In the genomic region with DNA sequence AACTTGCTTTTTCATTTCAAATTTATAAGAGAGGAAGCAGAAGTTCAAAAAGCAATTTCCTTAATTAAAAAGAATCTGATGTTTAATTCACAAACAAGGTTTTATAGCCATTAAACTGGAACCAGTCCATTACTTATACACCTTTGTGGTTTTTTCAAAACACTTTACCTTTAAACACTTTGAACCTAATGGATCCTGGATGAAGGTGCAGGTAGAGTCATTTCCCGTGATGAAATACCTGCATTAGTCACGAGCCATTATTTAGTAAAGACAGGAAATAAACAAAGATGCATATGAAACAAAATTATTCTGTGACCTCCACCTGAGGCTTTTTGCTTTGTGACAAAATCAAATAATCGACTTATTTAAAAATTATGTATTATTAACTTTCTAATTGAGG, we compare ENCODE assay signal across 23 cellular contexts.
A peak's percentile ranks its signal among the peaks of the same experiment; 100 is the strongest.
DNase-seq lines count a peak whose midpoint lies in the region; ATAC-seq, FAIRE-seq and TF ChIP-seq lines count a peak whose summit lies in the region.
"Had no signal": no experiment of that assay in that cellular context is flagged by ENCODE, and none has a peak within 500 bp of the region (broad histone marks: within the 10 kb centered on the region; RNA-seq: fewer than 3 reads in every experiment).

No MANE protein-coding gene starts in this region.

- intact Hi-C loops in prostate gland (cut with DNase I) = no loop called here

- no peak for FAIRE-seq in RCC 7860 (lab: Jason Lieb, UNC)
- FAIRE-seq: G401.6, GM12878 had no signal

- WGBS in prostate gland = 90% methylated on average over 3 of the region's 3 CpGs

- H3K9me3 ChIP-seq in RWPE2 (ENCODE audit: severe bottlenecking) = no peaks in the 10 kb centered on the region
- no peaks in the 10 kb centered on the region for H3K9me3 ChIP-seq in prostate gland

- TF ChIP-seq CTCF in RWPE2 (IDR thresholded peaks at IDR 0.05; ENCODE audit: poor library complexity, severe bottlenecking) (no peak), epithelial cell of esophagus (IDR thresholded peaks at IDR 0.05; ENCODE audit: insufficient read depth, low read depth, low read length, missing control alignments) (no peak), prostate gland (IDR thresholded peaks at IDR 0.05) (no peak)

- H3K27me3 ChIP-seq in RWPE2 (ENCODE audit: insufficient read depth, poor library complexity, severe bottlenecking) (no peaks in the 10 kb centered on the region), prostate gland (replicated peaks; ENCODE audit: insufficient read depth) (no peaks in the 10 kb centered on the region)

- DNase-seq in NCI-H1105 treated with DMSO at 0.1 percent for 48 hours (lab: John Stamatoyannopoulos, UW) (peak; percentile 20), NCI-H1105 (lab: John Stamatoyannopoulos, UW) (no peak), RWPE2 (ENCODE audit: low spot score) (no peak), epithelial cell of esophagus (ENCODE audit: low read depth) (peak; percentile 86), RCC 7860 (ENCODE audit: low spot score) (no peak), prostate gland (ENCODE audit: low spot score) (no peak), NCI-H69 (lab: John Stamatoyannopoulos, UW) (no peak)
- DNase-seq: Calu3; KG1; MM.1S; NCI-H1417 treated with DMSO at 0.1 percent for 48 hours; NCI-H187; NCI-H2081 treated with DMSO at 0.1 percent for 48 hours; NCI-H2171 treated with DMSO at 0.1 percent for 48 hours; NCI-H345; NCI-H510A treated with DMSO at 0.1 percent for 48 hours; NCI-H82; NK-92 treated with Interleukin-12 subunit alpha and Interleukin-12 subunit beta, amount 100 ng/mL, for 24 hours; SIG-M5 had no signal

- no peak overlapping the region for H3K4me3 ChIP-seq in RWPE2 (ENCODE audit: severe bottlenecking)
- no peak overlapping the region for H3K4me3 ChIP-seq in epithelial cell of esophagus (ENCODE audit: low read length)
- H3K4me3 ChIP-seq in prostate gland = no peak overlapping the region
- H3K4me3 ChIP-seq: GM12878, GM23338, SK-N-MC had no signal

- H3K27ac ChIP-seq in RWPE2 (ENCODE audit: poor library complexity, severe bottlenecking) (no peak overlapping the region), prostate gland (no peak overlapping the region)
- H3K27ac ChIP-seq: SK-N-MC had no signal

- no peak for TF ChIP-seq POLR2A in prostate gland (IDR thresholded peaks at IDR 0.05)

- H3K36me3 ChIP-seq in RWPE2 (ENCODE audit: low read depth) (no peaks in the 10 kb centered on the region), prostate gland (no peaks in the 10 kb centered on the region)

- H3K4me1 ChIP-seq in RWPE2 (ENCODE audit: insufficient read depth, poor library complexity, severe bottlenecking) = peaks cover 9% of the 10 kb centered on the region
- no peaks in the 10 kb centered on the region for H3K4me1 ChIP-seq in prostate gland (replicated peaks)

- ATAC-seq in RWPE2 (ENCODE audit: low read depth) = peak; percentile 71

Comparison
In these comparisons a context has a peak if more than half of its experiments do, and no peak if none do; other contexts are left out.
1. DNase-seq: peak in NCI-H1105 treated with DMSO at 0.1 percent for 48 hours (single experiment) and epithelial cell of esophagus (single experiment); none in NCI-H1105 (single experiment), RWPE2 (single experiment), RCC 7860 (single experiment), prostate gland (single experiment) and NCI-H69 (single experiment).